1 cellular context compared by ENCODE assay signal in genomic region chr5:159098285-159099048, GRCh38.
TF ChIP-seq lines count a peak whose summit lies in the region.

No MANE protein-coding gene starts in this region.

TF ChIP-seq in SK-N-SH treated with all-trans-retinoic acid at 6 μM for 48 hours, 23 proteins besides CTCF, POLR2A, EP300 and RAD21 (continued from another document):
- no peak for TF ChIP-seq PATZ1 (CRISPR knock-in tag; IDR thresholded peaks at IDR 0.05; ENCODE audit: borderline replicate concordance)
- TF ChIP-seq CREB5 (CRISPR knock-in tag; IDR thresholded peaks at IDR 0.05; ENCODE audit: low read depth): no peak
- no peak for TF ChIP-seq BACH2 (CRISPR knock-in tag; IDR thresholded peaks at IDR 0.05; ENCODE audit: borderline replicate concordance)
- TF ChIP-seq ZNF70 (CRISPR knock-in tag; IDR thresholded peaks at IDR 0.05): no peak
